In genomic region chr22:36562261-36562835, GRCh38 we compare ENCODE assay signal across 13 cellular contexts. TPM values are rescaled to one million over a fixed set of nuclear protein-coding genes. Genes with fewer than 3 reads are reported as not detected.
DNase-seq lines count a peak whose midpoint lies in the region; FAIRE-seq and TF ChIP-seq lines count a peak whose summit lies in the region.
"Had no signal": no experiment of that assay in that cellular context is flagged by ENCODE, and none has a peak within 500 bp of the region (broad histone marks: within the 10 kb centered on the region; RNA-seq: fewer than 3 reads in every experiment).

No MANE protein-coding gene starts in this region.

- intact Hi-C loops in Caco-2 (cut with micrococcal nuclease; ENCODE audit: unreplicated experiment) (no loop called here), kidney (cut with DNase I) (no loop called here)

- DNase-seq in Caco-2 (no peak), HT1080 (ENCODE audit: low read depth) (peak; percentile 81), astrocyte of the spinal cord (ENCODE audit: low read depth, low spot score) (peak; percentile 16), lung microvascular endothelial cell (ENCODE audit: low read depth in 2 of 2) (peak; percentile 79 to 80), NAMALWA (ENCODE audit: low spot score) (no peak), kidney (no peak), putamen (ENCODE audit: low spot score) (no peak)
- DNase-seq in effector memory CD4-positive, alpha-beta T cell, result no peak
- DNase-seq: activated CD8-positive, alpha-beta T cell treated with anti-CD3 and anti-CD28 coated beads for 36 hours; NCI-H1048; sigmoid colon; uterus had no signal

- no peak overlapping the region for H3K9ac ChIP-seq in kidney (ENCODE audit: low read length in 2 of 2)

- no peak overlapping the region for H3K27ac ChIP-seq in effector memory CD4-positive, alpha-beta T cell (ENCODE audit: insufficient read depth, low read length, poor library complexity, severe bottlenecking)
- no peak overlapping the region for H3K27ac ChIP-seq in kidney (ENCODE audit: low read depth in 2 of 2, low read length in 2 of 2)
- H3K27ac ChIP-seq: sigmoid colon had no signal

- H3K27me3 ChIP-seq in Caco-2 (replicated peaks; ENCODE audit: control insufficient read depth, insufficient read depth, low read length), result no peaks in the 10 kb centered on the region
- no peaks in the 10 kb centered on the region for H3K27me3 ChIP-seq in effector memory CD4-positive, alpha-beta T cell (replicated peaks; ENCODE audit: control insufficient read depth, insufficient read depth, low read length, poor library complexity, severe bottlenecking)

- H3K4me3 Mint-ChIP-seq in Caco-2 (ENCODE audit: unreplicated experiment), result no peak overlapping the region
- H3K4me3 Mint-ChIP-seq: activated CD8-positive, alpha-beta T cell treated with anti-CD3 and anti-CD28 coated beads for 36 hours; activated naive CD8-positive, alpha-beta T cell had no signal

- H3K4me1 Mint-ChIP-seq in Caco-2 (ENCODE audit: low read depth, unreplicated experiment), result no peaks in the 10 kb centered on the region

- FAIRE-seq in kidney (lab: Jason Lieb, UNC), result no peak

- TF ChIP-seq CTCF in Caco-2 (IDR thresholded peaks at IDR 0.05; ENCODE audit: insufficient read depth in 1 of 2, low read depth in 1 of 2, low read length in 1 of 2, severe bottlenecking in 1 of 2, unreplicated experiment in 1 of 2), result no peak
- TF ChIP-seq CTCF in astrocyte of the spinal cord (IDR thresholded peaks at IDR 0.05; ENCODE audit: low read depth, low read length), result no peak
- TF ChIP-seq CTCF in kidney (IDR thresholded peaks at IDR 0.05; ENCODE audit: borderline replicate concordance, extremely low read depth, insufficient read depth), result no peak

- in situ Hi-C loops in astrocyte of the spinal cord (cut with HindIII; ENCODE audit: low sequenced_read_pairs), result no loop called here

- H3K9me3 ChIP-seq in Caco-2, result no peaks in the 10 kb centered on the region
- no peaks in the 10 kb centered on the region for H3K9me3 ChIP-seq in effector memory CD4-positive, alpha-beta T cell (ENCODE audit: control insufficient read depth, low read length)
- H3K9me3 ChIP-seq in kidney (ENCODE audit: control insufficient read depth in 1 of 2, low read length in 2 of 2), result no peaks in the 10 kb centered on the region
- H3K9me3 ChIP-seq: sigmoid colon, uterus had no signal

- no peak overlapping the region for H3K4me3 ChIP-seq in Caco-2 (ENCODE audit: low read depth, low read length)
- H3K4me3 ChIP-seq in astrocyte of the spinal cord (ENCODE audit: low read depth, low read length), result no peak overlapping the region
- no peak overlapping the region for H3K4me3 ChIP-seq in effector memory CD4-positive, alpha-beta T cell (ENCODE audit: insufficient read depth, low read depth, low read length, poor library complexity, severe bottlenecking)
- no peak overlapping the region for H3K4me3 ChIP-seq in kidney (ENCODE audit: low read length in 2 of 2)
- H3K4me3 ChIP-seq: sigmoid colon, uterus had no signal

- POLR2A ChIA-PET in Caco-2 (lab: Charles Lee), result no interaction called here

- H3K27me3 Mint-ChIP-seq in Caco-2 (ENCODE audit: insufficient read depth, unreplicated experiment), result peaks cover 3% of the 10 kb centered on the region

- no peaks in the 10 kb centered on the region for H3K9me3 Mint-ChIP-seq in Caco-2 (ENCODE audit: unreplicated experiment)
- H3K9me3 Mint-ChIP-seq: activated CD8-positive, alpha-beta T cell treated with anti-CD3 and anti-CD28 coated beads for 36 hours had no signal

- CTCF ChIA-PET in Caco-2 (lab: Charles Lee), result no interaction called here

- no peaks in the 10 kb centered on the region for H3K36me3 Mint-ChIP-seq in Caco-2 (ENCODE audit: insufficient read depth, unreplicated experiment)
- H3K36me3 Mint-ChIP-seq: activated naive CD8-positive, alpha-beta T cell had no signal

- H3K4me1 ChIP-seq in Caco-2 (no peaks in the 10 kb centered on the region), kidney (ENCODE audit: control insufficient read depth in 1 of 2, insufficient read depth in 1 of 2, low read depth in 1 of 2, low read length in 2 of 2) (no peaks in the 10 kb centered on the region)
- no peaks in the 10 kb centered on the region for H3K4me1 ChIP-seq in effector memory CD4-positive, alpha-beta T cell (ENCODE audit: control insufficient read depth, insufficient read depth, low read length, poor library complexity, severe bottlenecking)
- H3K4me1 ChIP-seq: sigmoid colon, uterus had no signal

- H3K36me3 ChIP-seq in Caco-2 (ENCODE audit: control insufficient read depth, insufficient read depth, low read length) (no peaks in the 10 kb centered on the region), kidney (ENCODE audit: control insufficient read depth in 1 of 2, insufficient read depth in 2 of 2, low read length in 2 of 2) (no peaks in the 10 kb centered on the region)
- H3K36me3 ChIP-seq in effector memory CD4-positive, alpha-beta T cell (ENCODE audit: control insufficient read depth, insufficient read depth, low read length), result no peaks in the 10 kb centered on the region
- H3K36me3 ChIP-seq: sigmoid colon, uterus had no signal

- H3K27ac Mint-ChIP-seq in Caco-2 (ENCODE audit: unreplicated experiment), result peak overlapping the region; percentile 6
- H3K27ac Mint-ChIP-seq: activated CD8-positive, alpha-beta T cell treated with anti-CD3 and anti-CD28 coated beads for 36 hours; activated naive CD8-positive, alpha-beta T cell had no signal

- BruUV-seq in Caco-2 (replicated peaks; lab: Mats Ljungman, UMichigan), result no TSS peak

RNA-seq across cellular contexts. Expression of gene EIF3D, which starts 33.4 kb away (rescaled TPM):
- total RNA-seq in Caco-2 (2022) (240 and 250 TPM in 2 replicates), lung microvascular endothelial cell (291 and 317 TPM in 2 replicates), kidney (140 TPM)
- total RNA-seq in HT1080 (2014; rRNA removed; shearing (Covaris generic)), result 495 and 518 TPM in 2 replicates
- 446 and 551 TPM in 2 replicates for polyA plus RNA-seq in HT1080 (2015; cell fraction: cytosol; rRNA removed)
- polyA plus RNA-seq in HT1080 (2015; cell fraction: nucleus; rRNA removed), result 623 and 663 TPM in 2 replicates
- polyA plus RNA-seq in kidney (ENCODE audit: insufficient read depth, low read depth, low replicate concordance), result 129 TPM

RNA-seq across cellular contexts. Expression of gene FOXRED2, which starts 55.5 kb away (rescaled TPM):
- 182 and 220 TPM in 2 replicates for total RNA-seq in Caco-2 (2022)
- total RNA-seq in HT1080 (2014; rRNA removed; shearing (Covaris generic)), result 20.9 and 26.7 TPM in 2 replicates
- 17.3 and 20.3 TPM in 2 replicates for polyA plus RNA-seq in HT1080 (2015; cell fraction: cytosol; rRNA removed)
- 15.3 and 20.9 TPM in 2 replicates for polyA plus RNA-seq in HT1080 (2015; cell fraction: nucleus; rRNA removed)
- total RNA-seq in lung microvascular endothelial cell, result 3.1 and 3.4 TPM in 2 replicates
- 8.5 TPM for total RNA-seq in kidney
- polyA plus RNA-seq in kidney (ENCODE audit: insufficient read depth, low read depth, low replicate concordance), result 6.5 TPM

Comparison
In these comparisons a context has a peak if more than half of its experiments do, and no peak if none do; other contexts are left out.
1. DNase-seq: peak in HT1080 (single experiment), astrocyte of the spinal cord (single experiment) and lung microvascular endothelial cell (2 of 2); none in Caco-2 (0 of 2), effector memory CD4-positive, alpha-beta T cell (0 of 3), NAMALWA (single experiment), kidney (single experiment) and putamen (single experiment).